ENCODE assay signal across 2 cellular contexts in the genomic region with DNA sequence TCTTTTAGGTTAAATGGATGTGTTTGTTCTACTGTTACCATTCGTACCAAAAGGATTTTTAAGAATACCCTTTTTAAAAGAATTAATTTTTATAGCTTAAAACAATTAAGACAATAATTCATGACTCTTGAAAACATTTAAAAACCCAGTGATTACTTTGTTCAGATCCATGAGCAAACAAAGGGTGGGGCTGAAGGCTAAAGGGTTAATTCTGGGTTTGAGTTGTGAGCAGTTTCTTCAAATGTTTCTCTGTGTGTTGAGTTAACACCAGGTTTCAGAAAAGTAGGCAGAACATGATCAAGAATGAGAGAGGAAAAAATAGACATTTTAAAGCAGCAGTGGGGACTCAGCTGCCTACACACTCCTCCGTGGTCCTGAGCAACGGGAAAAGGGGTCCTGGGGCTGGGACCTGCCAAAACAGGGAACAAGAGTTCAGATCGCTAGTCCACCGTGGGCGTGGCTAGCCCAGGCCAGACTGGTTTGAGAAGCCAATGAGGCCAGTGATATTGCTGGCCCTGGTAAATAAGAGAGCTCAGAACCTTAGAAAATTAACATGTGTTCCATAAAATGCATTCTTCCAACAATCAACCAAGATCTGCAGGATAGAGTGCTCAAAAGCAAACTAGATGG.
TF ChIP-seq lines count a peak whose summit lies in the region.

No MANE protein-coding gene starts in this region.

TF ChIP-seq in IMR-90, 13 proteins besides CTCF, POLR2A, EP300 and RAD21:
- TF ChIP-seq MAFK (IDR thresholded peaks at IDR 0.05; ENCODE audit: low read depth, low read length) (no peak), RFX5 (IDR thresholded peaks at IDR 0.05; ENCODE audit: low read depth, low read length) (no peak), RCOR1 (IDR thresholded peaks at IDR 0.05; ENCODE audit: insufficient replicate concordance, low read length) (no peak), CHD1 (IDR thresholded peaks at IDR 0.05; ENCODE audit: low read depth, low read length) (no peak), MAZ (IDR thresholded peaks at IDR 0.05; ENCODE audit: borderline replicate concordance, low read depth, low read length) (no peak), USF2 (IDR thresholded peaks at IDR 0.05; ENCODE audit: low read depth, low read length) (no peak), NFE2L2 (IDR thresholded peaks at IDR 0.05; ENCODE audit: low read depth, low read length) (no peak), CEBPB (IDR thresholded peaks at IDR 0.05; ENCODE audit: low read depth, low read length) (no peak)
- TF ChIP-seq, protein P1, sequence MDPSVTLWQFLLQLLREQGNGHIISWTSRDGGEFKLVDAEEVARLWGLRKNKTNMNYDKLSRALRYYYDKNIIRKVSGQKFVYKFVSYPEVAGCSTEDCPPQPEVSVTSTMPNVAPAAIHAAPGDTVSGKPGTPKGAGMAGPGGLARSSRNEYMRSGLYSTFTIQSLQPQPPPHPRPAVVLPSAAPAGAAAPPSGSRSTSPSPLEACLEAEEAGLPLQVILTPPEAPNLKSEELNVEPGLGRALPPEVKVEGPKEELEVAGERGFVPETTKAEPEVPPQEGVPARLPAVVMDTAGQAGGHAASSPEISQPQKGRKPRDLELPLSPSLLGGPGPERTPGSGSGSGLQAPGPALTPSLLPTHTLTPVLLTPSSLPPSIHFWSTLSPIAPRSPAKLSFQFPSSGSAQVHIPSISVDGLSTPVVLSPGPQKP (IDR thresholded peaks at IDR 0.05; ENCODE audit: borderline replicate concordance, low read depth, low read length) = no peak

TF ChIP-seq in endothelial cell of umbilical vein, 7 proteins besides CTCF, POLR2A, EP300 and RAD21:
- TF ChIP-seq EZH2 (IDR thresholded peaks at IDR 0.05; ENCODE audit: borderline replicate concordance, low read depth, low read length, severe bottlenecking) = no peak
- TF ChIP-seq MYC (IDR thresholded peaks at IDR 0.05; ENCODE audit: low read depth, low read length) = no peak
- TF ChIP-seq FOS (IDR thresholded peaks at IDR 0.05; ENCODE audit: borderline replicate concordance, insufficient read depth, low read length) = no peak
- TF ChIP-seq, protein P2, sequence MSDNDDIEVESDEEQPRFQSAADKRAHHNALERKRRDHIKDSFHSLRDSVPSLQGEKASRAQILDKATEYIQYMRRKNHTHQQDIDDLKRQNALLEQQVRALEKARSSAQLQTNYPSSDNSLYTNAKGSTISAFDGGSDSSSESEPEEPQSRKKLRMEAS (IDR thresholded peaks at IDR 0.05; ENCODE audit: insufficient read depth, insufficient read length) = no peak
- no peak for TF ChIP-seq GATA2 (IDR thresholded peaks at IDR 0.05; ENCODE audit: insufficient read depth, insufficient read length, low read depth, low read length)
- TF ChIP-seq JUN (IDR thresholded peaks at IDR 0.05; ENCODE audit: borderline replicate concordance, insufficient read depth, insufficient read length, low read depth) = no peak
- TF ChIP-seq POLR2AphosphoS5 (IDR thresholded peaks at IDR 0.05; ENCODE audit: insufficient read depth, low read depth, low read length) = no peak
TF ChIP-seq in endothelial cell of umbilical vein: peak in this region for 0.
